In the genomic region with DNA sequence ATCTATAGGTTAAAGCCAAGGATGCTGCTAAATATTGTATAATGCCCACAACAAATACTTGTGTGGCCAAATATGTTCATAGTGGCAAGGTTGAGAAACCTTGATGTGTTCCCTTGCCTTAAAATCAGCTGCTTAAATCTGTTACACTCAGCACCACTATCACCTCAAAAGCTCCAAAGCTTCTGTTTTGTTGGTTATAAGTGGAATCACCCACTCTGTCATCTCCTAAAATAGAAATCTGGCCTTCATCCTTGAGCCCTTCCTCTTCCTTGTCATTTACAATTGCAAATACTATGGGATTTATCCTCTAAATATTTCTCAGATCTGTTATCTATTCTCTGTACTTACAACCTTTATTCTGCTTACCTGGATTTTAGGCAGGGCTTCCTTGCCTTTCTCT, we compare ENCODE assay signal across 25 cellular contexts.
"Had no signal": no experiment of that assay in that cellular context is flagged by ENCODE, and none has a peak within 500 bp of the region (broad histone marks: within the 10 kb centered on the region; RNA-seq: fewer than 3 reads in every experiment).

No MANE protein-coding gene starts in this region.

- H3K4me1 Mint-ChIP-seq: activated naive CD8-positive, alpha-beta T cell treated with anti-CD3 and anti-CD28 coated beads, Interleukin-2, amount 10 ng/mL, durations not matched to agents 7 days and 5 days had no signal

- H3K36me3 Mint-ChIP-seq: activated naive CD8-positive, alpha-beta T cell treated with anti-CD3 and anti-CD28 coated beads, Interleukin-2, amount 10 ng/mL, durations not matched to agents 7 days and 5 days; WTC11 had no signal

- H3K4me3 Mint-ChIP-seq: activated CD8-positive, alpha-beta T cell treated with anti-CD3 and anti-CD28 coated beads, Interleukin-2, amount 10 ng/mL, durations not matched to agents 7 days and 5 days; activated naive CD8-positive, alpha-beta T cell treated with anti-CD3 and anti-CD28 coated beads, Interleukin-2, amount 10 ng/mL, durations not matched to agents 7 days and 5 days; WTC11 had no signal

- H3K27me3 ChIP-seq: adrenal gland, Peyer's patch, SJCRH30 had no signal

- H3K4me3 ChIP-seq: adrenal gland, Peyer's patch, SJCRH30 had no signal

- H3K9me2 ChIP-seq: SK-N-SH had no signal

- ATAC-seq: activated CD8-positive, alpha-beta T cell treated with anti-CD3 and anti-CD28 coated beads, Interleukin-2, amount 10 ng/mL, durations not matched to agents 7 days and 5 days had no signal

- H3K9me3 Mint-ChIP-seq: activated naive CD8-positive, alpha-beta T cell treated with anti-CD3 and anti-CD28 coated beads, Interleukin-2, amount 10 ng/mL, durations not matched to agents 7 days and 5 days had no signal

- H3K36me3 ChIP-seq: adrenal gland, Peyer's patch, SJCRH30 had no signal

- H3K27ac ChIP-seq: adrenal gland, Peyer's patch, RWPE1, SJCRH30 had no signal

- DNase-seq: activated CD4-positive, alpha-beta T cell treated with anti-CD3 and anti-CD28 coated beads for 48 hours; activated CD4-positive, alpha-beta T cell treated with anti-CD3 and anti-CD28 coated beads, Interleukin-2, amount 50 U/mL, for 4 hours; activated CD4-positive, CD25-positive, alpha-beta regulatory T cell treated with anti-CD3 and anti-CD28 coated beads, Interleukin-2, amount 50 U/mL, for 72 hours; activated CD8-positive, alpha-beta memory T cell treated with anti-CD3 and anti-CD28 coated beads, Interleukin-2, amount 50 U/mL, for 48 hours; activated CD8-positive, alpha-beta T cell treated with anti-CD3 and anti-CD28 coated beads, Interleukin-2, amount 10 ng/mL, durations not matched to agents 7 days and 5 days; activated naive CD4-positive, alpha-beta T cell treated with anti-CD3 and anti-CD28 coated beads, Interleukin-2, amount 50 U/mL, for 16 hours; activated naive CD8-positive, alpha-beta T cell treated with anti-CD3 and anti-CD28 coated beads, Interleukin-2, amount 10 ng/mL, durations not matched to agents 7 days and 5 days; activated T-cell treated with anti-CD3 and anti-CD28 coated beads, Interleukin-2, amount 50 U/mL, for 1 hour; anterior cingulate cortex; cerebellar nuclear complex; NCI-H1048; NCI-H146; NCI-H187 treated with DMSO at 0.1 percent for 48 hours; NCI-H2081 treated with DMSO at 0.1 percent for 48 hours; NCI-H2227 treated with DMSO at 0.1 percent for 48 hours; NCI-H446 treated with DMSO at 0.1 percent for 48 hours; NCI-H524 treated with DMSO at 0.1 percent for 48 hours; NCI-H774; Peyer's patch; SK-N-SH; SW 1271 had no signal

- H3K4me1 ChIP-seq: Peyer's patch had no signal

- H3K9me3 ChIP-seq: adrenal gland, Peyer's patch, SJCRH30, SK-N-SH had no signal

- H3K27ac Mint-ChIP-seq: activated CD8-positive, alpha-beta T cell treated with anti-CD3 and anti-CD28 coated beads, Interleukin-2, amount 10 ng/mL, durations not matched to agents 7 days and 5 days; activated naive CD8-positive, alpha-beta T cell treated with anti-CD3 and anti-CD28 coated beads, Interleukin-2, amount 10 ng/mL, durations not matched to agents 7 days and 5 days had no signal

- H3K4me2 ChIP-seq: SK-N-SH had no signal

- H3K9ac ChIP-seq: SK-N-SH had no signal
